ENCODE assay signal across 19 cellular contexts in the genomic region with DNA sequence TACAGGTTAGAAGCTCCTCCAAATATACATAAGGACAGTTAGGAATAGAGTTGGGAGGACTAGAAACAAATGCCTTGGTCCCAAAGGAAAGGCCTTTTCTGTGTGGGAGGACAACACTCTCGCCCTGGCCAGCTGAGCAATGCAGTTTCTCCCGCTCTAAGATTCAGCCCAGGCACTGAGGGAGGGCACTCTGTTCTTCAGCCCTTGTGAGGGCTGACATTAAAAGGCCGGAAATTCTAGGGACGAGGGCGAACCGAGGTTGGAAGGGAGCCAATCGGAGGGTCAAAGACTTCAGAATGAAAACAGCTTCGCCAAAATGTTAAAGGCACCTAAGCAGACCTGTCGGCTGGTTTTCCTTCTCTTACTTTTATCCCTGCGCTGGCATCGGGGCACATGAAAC. TPM values are rescaled to one million over a fixed set of nuclear protein-coding genes. Genes with fewer than 3 reads are reported as not detected.
DNase-seq lines count a peak whose midpoint lies in the region; ATAC-seq, FAIRE-seq and TF ChIP-seq lines count a peak whose summit lies in the region.
"Had no signal": no experiment of that assay in that cellular context is flagged by ENCODE, and none has a peak within 500 bp of the region (broad histone marks: within the 10 kb centered on the region; RNA-seq: fewer than 3 reads in every experiment).

No MANE protein-coding gene starts in this region.

- H3K27ac ChIP-seq in ACC112 (ENCODE audit: low read depth, low read length), result no peak overlapping the region
- no peak overlapping the region for H3K27ac ChIP-seq in HUES6 (ENCODE audit: low read depth, low read length)
- H3K27ac ChIP-seq in hepatocyte, result no peak overlapping the region
- H3K27ac ChIP-seq in neural progenitor cell, result no peak overlapping the region
- H3K27ac ChIP-seq: prostate gland had no signal

- H3K4me2 ChIP-seq in hepatocyte, result peak overlapping the region; percentile 96
- H3K4me2 ChIP-seq in neural progenitor cell, result peak overlapping the region; percentile 94

- H3F3A ChIP-seq in neural progenitor cell (ENCODE audit: low read depth), result no peaks in the 10 kb centered on the region

- peak; percentile 6 for DNase-seq in hepatocyte (ENCODE audit: low spot score)
- DNase-seq in neural progenitor cell (ENCODE audit: low spot score), result peak; percentile 18
- no peak for DNase-seq in HTR-8/SVneo (ENCODE audit: insufficient read length, low spot score)
- DNase-seq in left lobe of liver (ENCODE audit: low spot score), result no peak
- no peak for DNase-seq in activated naive CD4-positive, alpha-beta T cell treated with anti-CD3 and anti-CD28 coated beads, Interleukin-2, amount 50 U/mL, for 72 hours (ENCODE audit: low spot score in 2 of 2)
- no peak for DNase-seq in HFFc6
- DNase-seq: COR-L47, dermis blood vessel endothelial cell, GF-D8, KG1, left cardiac atrium, NCI-H2227 treated with DMSO at 0.1 percent for 48 hours, SHP77 had no signal

- H3K9me3 Mint-ChIP-seq in neural progenitor cell (no peaks in the 10 kb centered on the region), HFFc6 (no peaks in the 10 kb centered on the region)
- H3K9me3 Mint-ChIP-seq in activated naive CD4-positive, alpha-beta T cell treated with anti-CD3 and anti-CD28 coated beads, Interleukin-2, amount 50 U/mL, for 72 hours, result no peaks in the 10 kb centered on the region
- H3K9me3 Mint-ChIP-seq: stimulated activated naive CD8-positive, alpha-beta T cell treated with anti-CD3 and anti-CD28 coated beads, Interleukin-15, Interleukin-2, amounts not matched to agents 100 ng/mL and 50 ng/mL, for 24 hours had no signal

- H3K9me2 ChIP-seq in hepatocyte (replicated peaks; ENCODE audit: insufficient read depth), result no peaks in the 10 kb centered on the region

- H3K9ac ChIP-seq in HUES6 (ENCODE audit: low read length) (peak overlapping the region; percentile 60), neural progenitor cell (no peak overlapping the region)

- no peak for ATAC-seq in left lobe of liver
- no peak for ATAC-seq in activated naive CD4-positive, alpha-beta T cell treated with anti-CD3 and anti-CD28 coated beads, Interleukin-2, amount 50 U/mL, for 72 hours
- ATAC-seq: activated CD4-positive, alpha-beta T cell treated with anti-CD3 and anti-CD28 coated beads for 36 hours; left cardiac atrium had no signal

- no peaks in the 10 kb centered on the region for H4K20me1 ChIP-seq in hepatocyte (ENCODE audit: insufficient read depth, poor library complexity, severe bottlenecking)
- H4K20me1 ChIP-seq in neural progenitor cell (ENCODE audit: low read depth), result peaks cover 3% of the 10 kb centered on the region

- H3K36me3 Mint-ChIP-seq in neural progenitor cell, result no peaks in the 10 kb centered on the region
- H3K36me3 Mint-ChIP-seq in activated naive CD4-positive, alpha-beta T cell treated with anti-CD3 and anti-CD28 coated beads, Interleukin-2, amount 50 U/mL, for 72 hours, result peaks cover 0 to 5% of the 10 kb centered on the region in 2 donors
- H3K36me3 Mint-ChIP-seq in HFFc6 (ENCODE audit: low read depth), result no peaks in the 10 kb centered on the region

- TF ChIP-seq CTCF in hepatocyte (IDR thresholded peaks at IDR 0.05; ENCODE audit: poor library complexity) (no peak), neural progenitor cell (IDR thresholded peaks at IDR 0.05) (no peak), HFFc6 (IDR thresholded peaks at IDR 0.05) (no peak)

- FAIRE-seq in HTR-8/SVneo (lab: Jason Lieb, UNC), result no peak

- H3K9me3 ChIP-seq in HUES6 (ENCODE audit: control insufficient read depth, insufficient read depth, low read depth, low read length) (no peaks in the 10 kb centered on the region), hepatocyte (ENCODE audit: low read depth) (no peaks in the 10 kb centered on the region), neural progenitor cell (ENCODE audit: low read depth) (no peaks in the 10 kb centered on the region)
- H3K9me3 ChIP-seq: prostate gland had no signal

- H3K4me1 ChIP-seq in ACC112 (ENCODE audit: control insufficient read depth, insufficient read depth, low read length, unreplicated experiment) (no peaks in the 10 kb centered on the region), HUES6 (ENCODE audit: control insufficient read depth, insufficient read depth, low read length) (peaks cover 13% of the 10 kb centered on the region), hepatocyte (ENCODE audit: insufficient read depth) (peaks cover 6% of the 10 kb centered on the region), neural progenitor cell (peaks cover 17% of the 10 kb centered on the region)
- H3K4me1 ChIP-seq: prostate gland had no signal

- H3K79me2 ChIP-seq in ACC112 (ENCODE audit: control insufficient read depth, insufficient read depth, low read length, unreplicated experiment), result no peaks in the 10 kb centered on the region
- no peaks in the 10 kb centered on the region for H3K79me2 ChIP-seq in hepatocyte
- no peaks in the 10 kb centered on the region for H3K79me2 ChIP-seq in neural progenitor cell (ENCODE audit: low read depth)

- WGBS in hepatocyte (ENCODE audit: low lambda C conversion rate, missing lambda C conversion rate), result 21% methylated on average over 11 of the region's 11 CpGs

- H3K4me1 Mint-ChIP-seq in neural progenitor cell (peaks cover 14% of the 10 kb centered on the region), HFFc6 (ENCODE audit: low read depth) (no peaks in the 10 kb centered on the region; the same call in 1 of the 2 replicates)

- H3K27me3 Mint-ChIP-seq in neural progenitor cell (ENCODE audit: insufficient read depth, low read depth), result peaks cover 58% of the 10 kb centered on the region
- H3K27me3 Mint-ChIP-seq in HFFc6 (ENCODE audit: insufficient read depth), result peaks cover 14% of the 10 kb centered on the region

- H3K4me3 Mint-ChIP-seq in neural progenitor cell (peak overlapping the region; percentile 81), HFFc6 (no peak overlapping the region)

- H3K27ac Mint-ChIP-seq in neural progenitor cell, result no peak overlapping the region
- no peak overlapping the region for H3K27ac Mint-ChIP-seq in activated naive CD4-positive, alpha-beta T cell treated with anti-CD3 and anti-CD28 coated beads, Interleukin-2, amount 50 U/mL, for 72 hours
- no peak overlapping the region for H3K27ac Mint-ChIP-seq in HFFc6
- H3K27ac Mint-ChIP-seq: activated CD4-positive, alpha-beta T cell treated with anti-CD3 and anti-CD28 coated beads for 36 hours; stimulated activated naive CD8-positive, alpha-beta T cell treated with anti-CD3 and anti-CD28 coated beads, Interleukin-15, Interleukin-2, amounts not matched to agents 100 ng/mL and 50 ng/mL, for 24 hours had no signal

- H3K36me3 ChIP-seq in ACC112 (ENCODE audit: insufficient read depth, low read length), result no peaks in the 10 kb centered on the region
- no peaks in the 10 kb centered on the region for H3K36me3 ChIP-seq in HUES6 (ENCODE audit: control insufficient read depth, insufficient read depth, low read length)
- no peaks in the 10 kb centered on the region for H3K36me3 ChIP-seq in hepatocyte (replicated peaks; ENCODE audit: insufficient read depth, low read depth)
- no peaks in the 10 kb centered on the region for H3K36me3 ChIP-seq in neural progenitor cell
- H3K36me3 ChIP-seq: prostate gland had no signal

- H3K27me3 ChIP-seq in ACC112 (ENCODE audit: insufficient read depth, low read length) (peaks cover 91% of the 10 kb centered on the region), HUES6 (ENCODE audit: control insufficient read depth, insufficient read depth, low read length) (peaks cover 75% of the 10 kb centered on the region), hepatocyte (peaks cover 78% of the 10 kb centered on the region), neural progenitor cell (peaks cover 76% of the 10 kb centered on the region)

- H2AFZ ChIP-seq in ACC112 (ENCODE audit: low read length, unreplicated experiment) (no peak overlapping the region), hepatocyte (no peak overlapping the region), neural progenitor cell (replicated peaks) (no peak overlapping the region)

- H3K4me3 ChIP-seq in ACC112 (ENCODE audit: low read depth, low read length), result 0 out of 2 replicates have a peak overlapping the region, but pooled peaks have one; percentile 63
- H3K4me3 ChIP-seq in HUES6 (ENCODE audit: low read depth, low read length), result peak overlapping the region; percentile 75
- no peak overlapping the region for H3K4me3 ChIP-seq in hepatocyte
- peak overlapping the region; percentile 55 for H3K4me3 ChIP-seq in neural progenitor cell
- H3K4me3 ChIP-seq: prostate gland had no signal

RNA-seq across cellular contexts. Expression of a gene that starts 2.9 kb away (rescaled TPM):
- total RNA-seq in hepatocyte, result 5.7 and 7.7 TPM in 2 replicates
- 3.0 and 3.4 TPM in 2 replicates for polyA plus RNA-seq in hepatocyte
- total RNA-seq in neural progenitor cell (ENCODE audit: low replicate concordance), result 0.03 and 0.07 TPM in 2 replicates
- total RNA-seq in left lobe of liver, result 0.03 TPM
- not detected for total RNA-seq in activated naive CD4-positive, alpha-beta T cell treated with anti-CD3 and anti-CD28 coated beads, Interleukin-2, amount 50 U/mL, for 72 hours
- total RNA-seq in HFFc6 (2021; fragmentation: NEBNext Ultra II Directional; extraction: Animal tissue kit (Norgen Biotek cat#: 25700)), result not detected
- total RNA-seq: activated CD4-positive, alpha-beta T cell treated with anti-CD3 and anti-CD28 coated beads for 36 hours; dermis blood vessel endothelial cell; T-helper 2 cell treated with Interferon-gamma antibody and Interleukin-4, amounts not matched to agents 100 ng/mL and 5 ng/mL, for 36 hours had no signal

Comparison
In these comparisons a context has a peak if more than half of its experiments do, and no peak if none do; other contexts are left out.
1. DNase-seq: peak in hepatocyte (single experiment) and neural progenitor cell (single experiment); none in HTR-8/SVneo (single experiment), left lobe of liver (single experiment), activated naive CD4-positive, alpha-beta T cell treated with anti-CD3 and anti-CD28 coated beads, Interleukin-2, amount 50 U/mL, for 72 hours (0 of 2) and HFFc6 (single experiment).